Comparison of ENCODE assay signal across 24 cellular contexts in the genomic region with DNA sequence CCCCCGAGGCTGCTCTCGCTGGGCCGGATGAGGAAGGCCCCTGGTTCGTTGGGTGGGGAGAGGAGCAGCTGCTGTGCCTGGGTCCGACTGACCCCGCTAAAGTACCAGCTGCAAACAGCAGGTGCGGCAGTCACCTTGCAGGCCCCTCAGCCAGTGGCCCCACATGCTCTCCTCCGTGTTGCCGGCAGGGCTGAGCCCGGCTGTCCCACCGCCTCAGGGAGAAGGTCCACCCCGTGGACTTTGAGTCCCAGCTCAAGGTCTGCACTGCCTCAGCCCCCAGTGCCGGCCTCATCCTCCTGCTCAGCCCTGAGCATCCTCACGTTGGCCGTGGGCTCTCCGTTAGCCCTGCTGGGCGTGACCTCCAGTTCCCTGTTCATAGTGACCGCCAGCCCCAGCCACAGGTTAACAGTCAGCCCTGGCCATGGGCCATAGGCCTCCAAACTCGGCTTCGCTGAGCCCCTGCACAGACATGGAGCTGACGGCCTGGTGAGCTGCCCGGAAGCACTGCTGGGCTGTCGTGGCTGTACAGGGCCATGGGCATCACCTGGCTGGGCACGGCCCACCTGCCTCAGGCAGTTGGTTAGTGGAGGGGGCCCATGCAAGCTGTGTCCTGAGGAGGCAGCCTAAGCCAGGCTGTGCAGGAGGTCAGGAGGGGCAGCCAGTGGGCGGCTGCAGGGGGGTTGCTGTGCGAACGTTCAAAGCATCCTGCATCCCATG. TPM values are rescaled to one million over a fixed set of nuclear protein-coding genes. Genes with fewer than 3 reads are reported as not detected.
"Had no signal": no experiment of that assay in that cellular context is flagged by ENCODE, and none has a peak within 500 bp of the region (broad histone marks: within the 10 kb centered on the region; RNA-seq: fewer than 3 reads in every experiment).

No MANE protein-coding gene starts in this region.

- H3K9me3 ChIP-seq: body of pancreas, colonic mucosa, esophagus squamous epithelium, prostate gland, upper lobe of left lung had no signal

- H3K4me3 ChIP-seq: body of pancreas, colonic mucosa, esophagus squamous epithelium, prostate gland, upper lobe of left lung had no signal

- DNase-seq: activated CD4-positive, alpha-beta T cell treated with anti-CD3 and anti-CD28 coated beads, Interleukin-2, amount 10 ng/mL, durations not matched to agents 7 days and 5 days; activated CD8-positive, alpha-beta memory T cell treated with anti-CD3 and anti-CD28 coated beads, Interleukin-2, amount 50 U/mL, for 48 hours; activated gamma-delta T cell; activated T-cell treated with anti-CD3 and anti-CD28 coated beads, Interleukin-2, amount 50 U/mL, for 72 hours; amygdala; body of pancreas; central memory CD4-positive, alpha-beta T cell; esophagus squamous epithelium; hippocampal formation; left ventricle myocardium superior; mesenchymal stem cell; nucleus accumbens; right cardiac atrium had no signal

- ATAC-seq: activated T-cell treated with anti-CD3 and anti-CD28 coated beads, Interleukin-2, amount 50 U/mL, for 72 hours; body of pancreas; left ventricle myocardium superior; natural killer cell treated with Interleukin-12 subunit alpha and Interleukin-12 subunit beta and Interleukin-15 and Interleukin-18, amount 100 ng/mL, for 72 hours; right cardiac atrium had no signal

- FAIRE-seq: small intestine had no signal

- H3K27ac ChIP-seq: body of pancreas, esophagus squamous epithelium, prostate gland, upper lobe of left lung had no signal

- H3K36me3 Mint-ChIP-seq: activated naive CD8-positive, alpha-beta T cell; natural killer cell treated with Interleukin-12 subunit alpha and Interleukin-12 subunit beta and Interleukin-15 and Interleukin-18, amount 100 ng/mL, for 72 hours had no signal

- H3K9me3 Mint-ChIP-seq: activated CD4-positive, alpha-beta T cell treated with anti-CD3 and anti-CD28 coated beads, Interleukin-2, amount 10 ng/mL, durations not matched to agents 7 days and 5 days; activated T-cell treated with anti-CD3 and anti-CD28 coated beads, Interleukin-2, amount 50 U/mL, for 72 hours; natural killer cell treated with Interleukin-12 subunit alpha and Interleukin-12 subunit beta and Interleukin-15 and Interleukin-18, amount 100 ng/mL, for 72 hours; stimulated activated naive CD8-positive, alpha-beta T cell treated with anti-CD3 and anti-CD28 coated beads, Interleukin-15, Interleukin-2, amounts not matched to agents 100 ng/mL and 50 ng/mL, for 24 hours had no signal

- H3K27ac Mint-ChIP-seq: activated CD4-positive, alpha-beta T cell treated with anti-CD3 and anti-CD28 coated beads, Interleukin-2, amount 10 ng/mL, durations not matched to agents 7 days and 5 days; activated naive CD8-positive, alpha-beta T cell; activated T-cell treated with anti-CD3 and anti-CD28 coated beads, Interleukin-2, amount 50 U/mL, for 72 hours; stimulated activated naive CD8-positive, alpha-beta T cell treated with anti-CD3 and anti-CD28 coated beads, Interleukin-15, Interleukin-2, amounts not matched to agents 100 ng/mL and 50 ng/mL, for 24 hours had no signal

- H3K27me3 Mint-ChIP-seq: activated naive CD8-positive, alpha-beta T cell; stimulated activated naive CD8-positive, alpha-beta T cell treated with anti-CD3 and anti-CD28 coated beads, Interleukin-15, Interleukin-2, amounts not matched to agents 100 ng/mL and 50 ng/mL, for 24 hours had no signal

- H3K4me1 ChIP-seq: body of pancreas, prostate gland had no signal

- H3K36me3 ChIP-seq: colonic mucosa, esophagus squamous epithelium, prostate gland, upper lobe of left lung had no signal

- H3K4me1 Mint-ChIP-seq: activated CD4-positive, alpha-beta T cell treated with anti-CD3 and anti-CD28 coated beads, Interleukin-2, amount 10 ng/mL, durations not matched to agents 7 days and 5 days had no signal

- H3K4me3 Mint-ChIP-seq: activated CD4-positive, alpha-beta T cell treated with anti-CD3 and anti-CD28 coated beads, Interleukin-2, amount 10 ng/mL, durations not matched to agents 7 days and 5 days; activated naive CD8-positive, alpha-beta T cell; activated T-cell treated with anti-CD3 and anti-CD28 coated beads, Interleukin-2, amount 50 U/mL, for 72 hours; stimulated activated naive CD8-positive, alpha-beta T cell treated with anti-CD3 and anti-CD28 coated beads, Interleukin-15, Interleukin-2, amounts not matched to agents 100 ng/mL and 50 ng/mL, for 24 hours had no signal

RNA-seq across cellular contexts. Expression of gene SRMS, which starts 3.1 kb away (rescaled TPM):
- total RNA-seq: activated CD4-positive, alpha-beta T cell treated with anti-CD3 and anti-CD28 coated beads, Interleukin-2, amount 10 ng/mL, durations not matched to agents 7 days and 5 days; activated T-cell treated with anti-CD3 and anti-CD28 coated beads, Interleukin-2, amount 50 U/mL, for 72 hours; body of pancreas; esophagus squamous epithelium; fibroblast of villous mesenchyme; glomerular endothelial cell; kidney epithelial cell; left ventricle myocardium superior; natural killer cell treated with Interleukin-12 subunit alpha and Interleukin-12 subunit beta and Interleukin-15 and Interleukin-18, amount 100 ng/mL, for 72 hours; right cardiac atrium; temporal lobe; upper lobe of left lung had no signal

RNA-seq across cellular contexts. Expression of gene PTK6, which starts 7.2 kb away (rescaled TPM):
- total RNA-seq: glomerular endothelial cell, left ventricle myocardium superior, temporal lobe had no signal
